15 cellular contexts compared by ENCODE assay signal in the genomic region with DNA sequence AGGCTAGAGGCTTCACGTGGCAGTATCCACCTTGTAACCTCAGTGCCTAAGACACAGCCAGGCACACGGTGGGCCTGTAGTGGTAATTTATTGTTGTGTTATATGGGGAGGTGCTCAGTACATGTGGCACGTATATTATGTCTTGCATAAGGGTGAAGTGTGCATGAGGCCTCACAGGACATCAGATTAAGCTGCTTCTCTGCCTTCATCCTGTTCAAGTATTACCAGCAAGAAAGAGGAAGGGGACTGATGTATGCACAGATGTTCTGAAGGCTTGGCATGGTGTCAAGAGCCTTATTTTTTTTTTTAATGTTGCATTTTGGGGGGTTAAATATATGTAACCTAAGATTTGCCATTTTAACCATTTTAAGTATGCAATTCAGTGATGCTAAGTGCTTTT.
DNase-seq lines count a peak whose midpoint lies in the region; TF ChIP-seq lines count a peak whose summit lies in the region.
"Had no signal": no experiment of that assay in that cellular context is flagged by ENCODE, and none has a peak within 500 bp of the region (broad histone marks: within the 10 kb centered on the region; RNA-seq: fewer than 3 reads in every experiment).

No MANE protein-coding gene starts in this region.

- peak overlapping the region; percentile 48 for H3K27ac Mint-ChIP-seq in Caco-2 (ENCODE audit: unreplicated experiment)
- H3K27ac Mint-ChIP-seq in activated T-helper 2 cell treated with anti-CD3 and anti-CD28 coated beads, Interferon-gamma antibody, Interleukin-2, Interleukin-4, amounts not matched to agents 10 μg/mL and 5 μg/mL and 100 μg/mL, durations not matched to agents 14 hours and 24 hours and 36 hours, result peak overlapping the region; percentile 19
- H3K27ac Mint-ChIP-seq: T-helper 1 cell treated with Interleukin-12 subunit alpha and Interleukin-12 subunit beta and Interleukin-4 antibody, amounts not matched to agents 30 μg/mL and 1 μg/mL, for 36 hours had no signal

- CTCF ChIA-PET in Caco-2 (lab: Charles Lee), result interaction anchor here (0.6 kb wide), 1 partner anchor 238 kb away, joined by 3 read pairs; no protein-coding TSS in a partner anchor

- no peak overlapping the region for H3K4me3 Mint-ChIP-seq in Caco-2 (ENCODE audit: unreplicated experiment)
- no peak overlapping the region for H3K4me3 Mint-ChIP-seq in activated T-helper 2 cell treated with anti-CD3 and anti-CD28 coated beads, Interferon-gamma antibody, Interleukin-2, Interleukin-4, amounts not matched to agents 10 μg/mL and 5 μg/mL and 100 μg/mL, durations not matched to agents 14 hours and 24 hours and 36 hours (ENCODE audit: low read depth)
- H3K4me3 Mint-ChIP-seq: T-helper 1 cell treated with Interleukin-12 subunit alpha and Interleukin-12 subunit beta and Interleukin-4 antibody, amounts not matched to agents 30 μg/mL and 1 μg/mL, for 36 hours had no signal

- POLR2A ChIA-PET in Caco-2 (lab: Charles Lee), result no interaction called here

- H3K4me1 ChIP-seq in Caco-2, result peaks cover 15% of the 10 kb centered on the region
- peaks cover 3 to 62% (median 40%) of the 10 kb centered on the region in 4 donors for H3K4me1 ChIP-seq in sigmoid colon
- H3K4me1 ChIP-seq: HAP-1 had no signal

- no peaks in the 10 kb centered on the region for H3K27me3 Mint-ChIP-seq in Caco-2 (ENCODE audit: insufficient read depth, unreplicated experiment)
- H3K27me3 Mint-ChIP-seq in activated T-helper 2 cell treated with anti-CD3 and anti-CD28 coated beads, Interferon-gamma antibody, Interleukin-2, Interleukin-4, amounts not matched to agents 10 μg/mL and 5 μg/mL and 100 μg/mL, durations not matched to agents 14 hours and 24 hours and 36 hours (ENCODE audit: low read depth), result no peaks in the 10 kb centered on the region

- TF ChIP-seq POLR2A in sigmoid colon (IDR thresholded peaks at IDR 0.05), result no peak

- H3K36me3 ChIP-seq in Caco-2 (ENCODE audit: control insufficient read depth, insufficient read depth, low read length) (peaks cover 3% of the 10 kb centered on the region), sigmoid colon (peaks cover 0 to 42% (median 14%) of the 10 kb centered on the region in 4 donors)

- H3K27ac ChIP-seq in sigmoid colon, result peak overlapping the region; percentile 85 to 91 (median 86)

- BruUV-seq in Caco-2 (replicated peaks; lab: Mats Ljungman, UMichigan), result no TSS peak

- no peaks in the 10 kb centered on the region for H3K9me3 Mint-ChIP-seq in Caco-2 (ENCODE audit: unreplicated experiment)
- no peaks in the 10 kb centered on the region for H3K9me3 Mint-ChIP-seq in activated T-helper 2 cell treated with anti-CD3 and anti-CD28 coated beads, Interferon-gamma antibody, Interleukin-2, Interleukin-4, amounts not matched to agents 10 μg/mL and 5 μg/mL and 100 μg/mL, durations not matched to agents 14 hours and 24 hours and 36 hours
- H3K9me3 Mint-ChIP-seq: T-helper 1 cell treated with Interleukin-12 subunit alpha and Interleukin-12 subunit beta and Interleukin-4 antibody, amounts not matched to agents 30 μg/mL and 1 μg/mL, for 36 hours had no signal

- H3K4me3 ChIP-seq in Caco-2 (ENCODE audit: low read depth, low read length), result no peak overlapping the region
- no peak overlapping the region for H3K4me3 ChIP-seq in sigmoid colon
- H3K4me3 ChIP-seq: ascending aorta, HAP-1 had no signal

- no peak for TF ChIP-seq EP300 in sigmoid colon (IDR thresholded peaks at IDR 0.05)

- peaks cover 17% of the 10 kb centered on the region for H3K36me3 Mint-ChIP-seq in Caco-2 (ENCODE audit: insufficient read depth, unreplicated experiment)
- peaks cover 88% of the 10 kb centered on the region for H3K36me3 Mint-ChIP-seq in activated T-helper 2 cell treated with anti-CD3 and anti-CD28 coated beads, Interferon-gamma antibody, Interleukin-2, Interleukin-4, amounts not matched to agents 10 μg/mL and 5 μg/mL and 100 μg/mL, durations not matched to agents 14 hours and 24 hours and 36 hours (ENCODE audit: low read depth)

- H3K27me3 ChIP-seq in Caco-2 (replicated peaks; ENCODE audit: control insufficient read depth, insufficient read depth, low read length) (no peaks in the 10 kb centered on the region), sigmoid colon (no peaks in the 10 kb centered on the region)
- H3K27me3 ChIP-seq: ascending aorta had no signal

- DNase-seq in Caco-2 (no peak), KG1 (lab: John Stamatoyannopoulos, UW) (peak; percentile 47), sigmoid colon (no peak), DMS114 treated with DMSO at 0.1 percent for 48 hours (lab: John Stamatoyannopoulos, UW; ENCODE audit: unreplicated experiment) (no peak), ecto neural progenitor cell (ENCODE audit: low spot score) (no peak), GOT3 (lab: John Stamatoyannopoulos, UW) (no peak)
- DNase-seq in activated T-helper 2 cell treated with anti-CD3 and anti-CD28 coated beads, Interferon-gamma antibody, Interleukin-2, Interleukin-4, amounts not matched to agents 10 μg/mL and 5 μg/mL and 100 μg/mL, durations not matched to agents 14 hours and 24 hours and 36 hours (ENCODE audit: low spot score), result no peak
- no peak for DNase-seq in activated effector memory CD4-positive, alpha-beta T cell treated with Interleukin-2 at 50 U/mL for 16 hours
- DNase-seq: activated CD4-positive, alpha-beta T cell treated with anti-CD3 and anti-CD28 coated beads, Interleukin-2, amount 50 U/mL, for 4 hours; COR-L47; foreskin melanocyte; right cardiac atrium had no signal

- 50 to 74% methylated on average over 3 of the region's 3 CpGs for WGBS in sigmoid colon, 2 donors

- intact Hi-C loops in Caco-2 (cut with micrococcal nuclease; ENCODE audit: unreplicated experiment), result no loop called here
- intact Hi-C loops in activated T-helper 2 cell treated with anti-CD3 and anti-CD28 coated beads, Interferon-gamma antibody, Interleukin-2, Interleukin-4, amounts not matched to agents 10 μg/mL and 5 μg/mL and 100 μg/mL, durations not matched to agents 14 hours and 24 hours and 36 hours (cut with micrococcal nuclease), result no loop called here
- intact Hi-C loops in sigmoid colon (cut with DNase I), result loop anchor here (5.0 kb wide), 2 partner anchors 69 to 134 kb away; a partner anchor contains a TSS

- H3K9me3 ChIP-seq in Caco-2 (no peaks in the 10 kb centered on the region), sigmoid colon (no peaks in the 10 kb centered on the region)
- H3K9me3 ChIP-seq: ascending aorta, HAP-1 had no signal

- TF ChIP-seq CTCF in Caco-2 (IDR thresholded peaks at IDR 0.05; ENCODE audit: insufficient read depth in 1 of 2, low read depth in 1 of 2, low read length in 1 of 2, severe bottlenecking in 1 of 2, unreplicated experiment in 1 of 2), result no peak
- TF ChIP-seq CTCF in sigmoid colon (IDR thresholded peaks at IDR 0.05), result no peak

- H3K4me1 Mint-ChIP-seq in Caco-2 (ENCODE audit: low read depth, unreplicated experiment), result no peaks in the 10 kb centered on the region
- H3K4me1 Mint-ChIP-seq in activated T-helper 2 cell treated with anti-CD3 and anti-CD28 coated beads, Interferon-gamma antibody, Interleukin-2, Interleukin-4, amounts not matched to agents 10 μg/mL and 5 μg/mL and 100 μg/mL, durations not matched to agents 14 hours and 24 hours and 36 hours (ENCODE audit: low read depth), result peaks cover 34% of the 10 kb centered on the region
